Comparison of ENCODE assay signal across 18 cellular contexts in the genomic region with DNA sequence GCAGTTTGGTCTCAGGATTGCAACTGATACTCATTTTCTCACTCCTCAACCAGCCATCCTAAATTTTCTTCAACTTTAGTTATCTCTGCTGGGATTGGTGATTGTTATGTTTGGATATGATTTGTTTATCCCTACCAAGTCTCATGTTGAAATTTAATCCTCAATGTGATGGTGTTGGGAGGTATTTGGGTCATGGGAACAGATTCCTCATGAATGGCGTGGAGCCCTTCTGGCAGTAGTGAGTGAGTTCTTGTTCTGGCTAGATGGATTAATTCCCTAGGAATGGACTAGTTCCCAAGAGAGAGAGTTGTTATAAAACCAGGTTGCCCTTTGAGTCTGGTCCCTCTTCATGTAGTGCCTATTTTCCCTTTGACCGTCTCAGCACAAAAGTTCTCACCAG.
"Had no signal": no experiment of that assay in that cellular context is flagged by ENCODE, and none has a peak within 500 bp of the region (broad histone marks: within the 10 kb centered on the region; RNA-seq: fewer than 3 reads in every experiment).

No MANE protein-coding gene starts in this region.

- H3K4me1 Mint-ChIP-seq: immature natural killer cell, naive B cell, nephron had no signal

- H3K36me3 ChIP-seq: esophagus muscularis mucosa, prostate gland, sigmoid colon, tibial artery, upper lobe of left lung, uterus had no signal

- H3K9me3 Mint-ChIP-seq: nephron had no signal

- H3K4me3 ChIP-seq: esophagus muscularis mucosa, prostate gland, sigmoid colon, tibial artery, upper lobe of left lung, uterus had no signal

- H3K9me3 ChIP-seq: prostate gland, upper lobe of left lung, uterus had no signal

- H3K36me3 Mint-ChIP-seq: immature natural killer cell, naive B cell had no signal

- H2AFZ ChIP-seq: parathyroid adenoma had no signal

- H3K27ac ChIP-seq: epithelial cell of prostate, esophagus muscularis mucosa, foreskin keratinocyte, parathyroid adenoma, prostate gland, sigmoid colon, tibial artery, upper lobe of left lung, uterus had no signal

- H3K27ac Mint-ChIP-seq: dendritic cell treated with granulocyte-macrophage colony-stimulating factor and Interleukin-4, amounts not matched to agents 40 ng/mL and 50 ng/mL, for 4 days; effector memory CD8-positive, alpha-beta T cell; immature natural killer cell; naive B cell; nephron had no signal

- H3K4me1 ChIP-seq: esophagus muscularis mucosa, foreskin keratinocyte, parathyroid adenoma, prostate gland, sigmoid colon, tibial artery, upper lobe of left lung, uterus had no signal

- H3K4me3 Mint-ChIP-seq: dendritic cell treated with granulocyte-macrophage colony-stimulating factor and Interleukin-4, amounts not matched to agents 40 ng/mL and 50 ng/mL, for 4 days; effector memory CD8-positive, alpha-beta T cell; immature natural killer cell; naive B cell; nephron had no signal

- H3K9ac ChIP-seq: parathyroid adenoma had no signal

- H3K27me3 Mint-ChIP-seq: dendritic cell treated with granulocyte-macrophage colony-stimulating factor and Interleukin-4, amounts not matched to agents 40 ng/mL and 50 ng/mL, for 4 days; effector memory CD8-positive, alpha-beta T cell; naive B cell had no signal

- DNase-seq: effector memory CD8-positive, alpha-beta T cell; foreskin keratinocyte; immature natural killer cell; mesendoderm; naive B cell; sigmoid colon; small intestine; stimulated activated CD4-positive, alpha-beta T cell treated with anti-CD3 and anti-CD28 coated beads, Interleukin-12 subunit alpha, Interleukin-12 subunit beta, amount 100 ng/mL, for 4 hours; stimulated activated naive CD4-positive, alpha-beta T cell; tibial artery; upper lobe of left lung; uterus had no signal

- H3K27me3 ChIP-seq: esophagus muscularis mucosa, foreskin keratinocyte, sigmoid colon, tibial artery, upper lobe of left lung, uterus had no signal

- H3K79me2 ChIP-seq: parathyroid adenoma had no signal

- ATAC-seq: effector memory CD8-positive, alpha-beta T cell; foreskin keratinocyte had no signal
